ENCODE assay signal across 15 cellular contexts in the genomic region with DNA sequence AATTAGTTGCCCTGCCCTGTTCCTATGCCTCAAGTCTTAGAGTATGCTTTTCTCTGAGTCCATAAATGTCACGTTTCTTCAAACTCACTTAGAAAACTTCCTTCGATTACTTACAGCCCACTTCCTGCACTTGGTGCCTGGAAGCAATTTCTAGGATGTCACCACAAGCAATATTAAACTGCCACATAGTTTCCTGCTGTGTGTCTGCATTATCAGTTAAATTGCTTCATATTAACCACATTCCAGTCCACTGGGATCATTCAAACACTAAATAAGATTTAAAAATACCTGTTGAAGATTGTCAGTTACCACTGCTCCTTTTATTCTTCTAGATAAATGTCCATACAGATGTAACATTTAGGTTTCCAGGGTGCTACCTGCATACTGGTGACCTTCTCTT. TPM values are rescaled to one million over a fixed set of nuclear protein-coding genes. Genes with fewer than 3 reads are reported as not detected.
DNase-seq lines count a peak whose midpoint lies in the region; ATAC-seq, FAIRE-seq and TF ChIP-seq lines count a peak whose summit lies in the region.
"Had no signal": no experiment of that assay in that cellular context is flagged by ENCODE, and none has a peak within 500 bp of the region (broad histone marks: within the 10 kb centered on the region; RNA-seq: fewer than 3 reads in every experiment).

No MANE protein-coding gene starts in this region.

- no peak overlapping the region for H3K9ac ChIP-seq in Loucy (ENCODE audit: low read depth, low read length, poor library complexity, severe bottlenecking)
- no peak overlapping the region for H3K9ac ChIP-seq in mesenchymal stem cell (ENCODE audit: low read length)
- H3K9ac ChIP-seq: parathyroid adenoma had no signal

- no peaks in the 10 kb centered on the region for H3K79me2 ChIP-seq in Loucy (ENCODE audit: insufficient read depth, low read length)

- no peaks in the 10 kb centered on the region for H3K36me3 ChIP-seq in Loucy (ENCODE audit: insufficient read depth, low read length)
- no peaks in the 10 kb centered on the region for H3K36me3 ChIP-seq in mesenchymal stem cell (ENCODE audit: control insufficient read depth in 1 of 2, insufficient read depth in 2 of 2, low read depth in 1 of 2, low read length in 2 of 2)
- H3K36me3 ChIP-seq: heart right ventricle had no signal

- WGBS in mesenchymal stem cell, result 9% methylated on average over 2 of the region's 2 CpGs

- peaks cover 43% of the 10 kb centered on the region for H3K4me1 ChIP-seq in Loucy (ENCODE audit: insufficient read depth, low read length, poor library complexity, severe bottlenecking)
- H3K4me1 ChIP-seq in mesenchymal stem cell (ENCODE audit: control insufficient read depth, insufficient read depth, low read depth, low read length), result peaks cover 15% of the 10 kb centered on the region

- H2AK5ac ChIP-seq in mesenchymal stem cell (ENCODE audit: low read length, severe bottlenecking), result no peak overlapping the region

- H3F3A ChIP-seq in Loucy (ENCODE audit: low read depth), result no peaks in the 10 kb centered on the region

- H4K20me1 ChIP-seq in Loucy (ENCODE audit: insufficient read depth, low read length, poor library complexity, severe bottlenecking), result peaks cover 35% of the 10 kb centered on the region

- H3K27me3 ChIP-seq in Loucy (ENCODE audit: insufficient read depth, low read length, poor library complexity, severe bottlenecking) (no peaks in the 10 kb centered on the region), mesenchymal stem cell (ENCODE audit: control insufficient read depth in 1 of 2, insufficient read depth in 1 of 2, low read length in 2 of 2) (no peaks in the 10 kb centered on the region)
- H3K27me3 ChIP-seq: heart right ventricle had no signal

- no peak overlapping the region for H3K27ac ChIP-seq in mesenchymal stem cell (ENCODE audit: low read length, poor library complexity, severe bottlenecking)
- H3K27ac ChIP-seq: heart right ventricle, parathyroid adenoma had no signal

- FAIRE-seq in HTR-8/SVneo (lab: Jason Lieb, UNC), result no peak
- FAIRE-seq: endothelial cell of umbilical vein had no signal

- H2BK15ac ChIP-seq in mesenchymal stem cell (ENCODE audit: low read depth, poor library complexity, severe bottlenecking), result no peak overlapping the region

- DNase-seq in EH (ENCODE audit: low read depth) (peak; percentile 81), SKM-1 treated with dmso at 0.1 percent for 144 hours (lab: John Stamatoyannopoulos, UW; ENCODE audit: unreplicated experiment) (peak; percentile 26), mesenchymal stem cell (peak; percentile 46), 8988T (no peak), HTR-8/SVneo (ENCODE audit: insufficient read length, low spot score) (no peak), HT-29 (ENCODE audit: low spot score) (no peak)
- DNase-seq: activated CD4-positive, alpha-beta T cell treated with anti-CD3 and anti-CD28 coated beads, Interleukin-2, amount 50 U/mL, for 48 hours; anterior cingulate cortex; heart right ventricle; NCI-H146; NCI-H510A treated with DMSO at 0.1 percent for 48 hours had no signal

- H2AFZ ChIP-seq in Loucy (ENCODE audit: low read length) (no peak overlapping the region), mesenchymal stem cell (ENCODE audit: low read depth, low read length) (no peak overlapping the region)
- H2AFZ ChIP-seq: parathyroid adenoma had no signal

- peak overlapping the region; percentile 36 for H3K4me2 ChIP-seq in Loucy (ENCODE audit: low read depth, low read length, poor library complexity, severe bottlenecking)
- H3K4me2 ChIP-seq in mesenchymal stem cell (ENCODE audit: low read length, poor library complexity, severe bottlenecking), result no peak overlapping the region

- H3K18ac ChIP-seq in mesenchymal stem cell (ENCODE audit: low read depth in 1 of 2, low read length in 2 of 2), result no peak overlapping the region

- H2BK120ac ChIP-seq in mesenchymal stem cell (ENCODE audit: low read depth, low read length), result no peak overlapping the region

- H2BK12ac ChIP-seq in mesenchymal stem cell (ENCODE audit: low read length in 2 of 2), result no peak overlapping the region

- no peaks in the 10 kb centered on the region for H3K9me2 ChIP-seq in Loucy (replicated peaks; ENCODE audit: low read depth, low read length)

- H3K4me3 ChIP-seq in Loucy (ENCODE audit: low read length, poor library complexity, severe bottlenecking) (no peak overlapping the region), mesenchymal stem cell (ENCODE audit: insufficient read depth in 1 of 2, low read depth in 1 of 2, low read length in 2 of 2) (no peak overlapping the region)
- H3K4me3 ChIP-seq: heart right ventricle had no signal

- peaks cover 22% of the 10 kb centered on the region for H3K79me1 ChIP-seq in mesenchymal stem cell (replicated peaks; ENCODE audit: low read length, poor library complexity, severe bottlenecking)

- H4K91ac ChIP-seq in mesenchymal stem cell (ENCODE audit: low read length), result no peak overlapping the region

- H3K23ac ChIP-seq in mesenchymal stem cell (ENCODE audit: low read length in 2 of 2), result no peak overlapping the region

- no peak overlapping the region for H3K14ac ChIP-seq in mesenchymal stem cell (ENCODE audit: low read length in 2 of 2)

- H3K4ac ChIP-seq in mesenchymal stem cell (ENCODE audit: low read depth in 1 of 2, low read length in 2 of 2), result no peak overlapping the region

- H2BK5ac ChIP-seq in mesenchymal stem cell (ENCODE audit: low read depth, low read length, poor library complexity, severe bottlenecking), result no peak overlapping the region

- H3K9me3 ChIP-seq in Loucy (ENCODE audit: insufficient read depth, low read depth, low read length), result no peaks in the 10 kb centered on the region; the same call in 1 of the 2 replicates
- peaks cover 6% of the 10 kb centered on the region for H3K9me3 ChIP-seq in mesenchymal stem cell (ENCODE audit: control insufficient read depth, low read length)

- H4K8ac ChIP-seq in mesenchymal stem cell (ENCODE audit: low read length), result no peak overlapping the region

- no peak for ATAC-seq in HG03097 (IDR thresholded peaks at IDR 0.05; ENCODE audit: low FRiP score, unreplicated experiment)
- ATAC-seq: heart right ventricle had no signal

- no peak for TF ChIP-seq CTCF in Loucy (conservative IDR thresholded peaks at IDR 0.05; ENCODE audit: low read length)

RNA-seq across cellular contexts. Expression of a gene that starts 4.1 kb away (rescaled TPM):
- 16.6 TPM for polyA plus RNA-seq in mesenchymal stem cell (2013, experiment 1 of 2)
- polyA plus RNA-seq in mesenchymal stem cell (2013, experiment 2 of 2), result 16.1 TPM
- total RNA-seq in HT-29 (2014; rRNA removed; shearing (Covaris generic)), result 17.9 and 18.8 TPM in 2 replicates

Comparison
In these comparisons a context has a peak if more than half of its experiments do, and no peak if none do; other contexts are left out.
1. DNase-seq: peak in EH (single experiment), SKM-1 treated with dmso at 0.1 percent for 144 hours (single experiment) and mesenchymal stem cell (single experiment); none in 8988T (single experiment), HTR-8/SVneo (single experiment) and HT-29 (single experiment).